ENCODE assay signal across 16 cellular contexts in genomic region chr6:117494694-117495318, GRCh38. TPM values are rescaled to one million over a fixed set of nuclear protein-coding genes. Genes with fewer than 3 reads are reported as not detected.
DNase-seq lines count a peak whose midpoint lies in the region; ATAC-seq, FAIRE-seq and TF ChIP-seq lines count a peak whose summit lies in the region.
"Had no signal": no experiment of that assay in that cellular context is flagged by ENCODE, and none has a peak within 500 bp of the region (broad histone marks: within the 10 kb centered on the region; RNA-seq: fewer than 3 reads in every experiment).

No MANE protein-coding gene starts in this region.

- peak; percentile 18 for FAIRE-seq in GM18507 (lab: Jason Lieb, UNC)
- FAIRE-seq in astrocyte (lab: Jason Lieb, UNC): peak; percentile 54

- H3K36me3 Mint-ChIP-seq in astrocyte (ENCODE audit: low read depth, unreplicated experiment) (no peaks in the 10 kb centered on the region), neural progenitor cell (no peaks in the 10 kb centered on the region)

- H3K4me3 ChIP-seq in astrocyte (ENCODE audit: insufficient read depth, low read depth, low read length): no peak overlapping the region
- H3K4me3 ChIP-seq in gastrocnemius medialis: no peak overlapping the region
- H3K4me3 ChIP-seq in neural progenitor cell: no peak overlapping the region
- H3K4me3 ChIP-seq: ascending aorta had no signal

- ATAC-seq in Right ventricle myocardium superior (ENCODE audit: poor library complexity) (peak; percentile 43), gastrocnemius medialis (peak; percentile 68 to 70), HG02763 (IDR thresholded peaks at IDR 0.05; ENCODE audit: unreplicated experiment) (no peak)

- H3K9ac ChIP-seq in astrocyte (ENCODE audit: low read length) (peak overlapping the region; percentile 23), neural progenitor cell (no peak overlapping the region)

- H3K79me2 ChIP-seq in astrocyte (ENCODE audit: insufficient read depth, low read length): peaks cover 93% of the 10 kb centered on the region
- H3K79me2 ChIP-seq in neural progenitor cell (ENCODE audit: low read depth): no peaks in the 10 kb centered on the region

- H3K27ac ChIP-seq in astrocyte (ENCODE audit: low read depth, low read length) (peak overlapping the region; percentile 94), gastrocnemius medialis (peak overlapping the region in 3 of 4 donors; percentile 52 to 60 (median 55)), neural progenitor cell (no peak overlapping the region)
- H3K27ac ChIP-seq: ascending aorta had no signal

- H2AFZ ChIP-seq in astrocyte (ENCODE audit: low read depth, low read length): no peak overlapping the region
- no peak overlapping the region for H2AFZ ChIP-seq in neural progenitor cell (replicated peaks)

- intact Hi-C loops in Right ventricle myocardium superior (cut with DNase I) (no loop called here), gastrocnemius medialis (cut with DNase I; ENCODE audit: low total_unique reads) (no loop called here)

- in situ Hi-C loops in gastrocnemius medialis (cut with MboI; ENCODE audit: low sequenced_read_pairs in 4 of 4): no loop called here

- no peak for TF ChIP-seq POLR2A in gastrocnemius medialis (IDR thresholded peaks at IDR 0.05)

- DNase-seq in GM18507 (ENCODE audit: extremely low spot score, insufficient read length, low read depth) (no peak), astrocyte (ENCODE audit: low read depth) (no peak), Right ventricle myocardium superior (no peak), gastrocnemius medialis (no peak), neural progenitor cell (ENCODE audit: low spot score) (no peak), middle frontal gyrus (ENCODE audit: extremely low spot score, low spot score) (no peak), NCI-H2107 (lab: John Stamatoyannopoulos, UW) (no peak)
- DNase-seq: activated CD4-positive, alpha-beta T cell treated with anti-CD3 and anti-CD28 coated beads for 4 hours; activated T-cell treated with anti-CD3 and anti-CD28 coated beads, Interleukin-2, amount 50 U/mL, for 48 hours; DMS79; H9; NCI-H1417; stimulated activated CD4-positive, alpha-beta T cell treated with anti-CD3 and anti-CD28 coated beads, Interleukin-15, amount 100 ng/mL, for 24 hours; stimulated activated CD8-positive, alpha-beta memory T cell treated with anti-CD3 and anti-CD28 coated beads, Interleukin-4, amount 100 ng/mL, for 48 hours had no signal

- no peaks in the 10 kb centered on the region for H3F3A ChIP-seq in neural progenitor cell (ENCODE audit: low read depth)

- peak overlapping the region; percentile 75 for H3K4me2 ChIP-seq in astrocyte (ENCODE audit: low read length)
- no peak overlapping the region for H3K4me2 ChIP-seq in neural progenitor cell

- H3K4me3 Mint-ChIP-seq in astrocyte (ENCODE audit: unreplicated experiment) (peak overlapping the region; percentile 13), neural progenitor cell (no peak overlapping the region)
- H3K4me3 Mint-ChIP-seq: H9 had no signal

- H3K4me1 ChIP-seq in astrocyte (ENCODE audit: insufficient read depth, low read length) (peaks cover 72% of the 10 kb centered on the region), gastrocnemius medialis (peaks cover 8 to 29% of the 10 kb centered on the region in 2 donors), neural progenitor cell (no peaks in the 10 kb centered on the region)

- H3K4me1 Mint-ChIP-seq in astrocyte (ENCODE audit: low read depth, unreplicated experiment) (peaks cover 63% of the 10 kb centered on the region), neural progenitor cell (no peaks in the 10 kb centered on the region)

- no peaks in the 10 kb centered on the region for H3K27me3 ChIP-seq in astrocyte (ENCODE audit: insufficient read depth, low read length)
- H3K27me3 ChIP-seq in gastrocnemius medialis: no peaks in the 10 kb centered on the region
- H3K27me3 ChIP-seq in neural progenitor cell: no peaks in the 10 kb centered on the region
- H3K27me3 ChIP-seq: ascending aorta had no signal

- H3K27me3 Mint-ChIP-seq in astrocyte (ENCODE audit: low read depth, unreplicated experiment): no peaks in the 10 kb centered on the region
- peaks cover 4% of the 10 kb centered on the region for H3K27me3 Mint-ChIP-seq in neural progenitor cell (ENCODE audit: insufficient read depth, low read depth)

- TF ChIP-seq CTCF in astrocyte (IDR thresholded peaks at IDR 0.05; ENCODE audit: insufficient read depth, low read depth, low read length): no peak
- TF ChIP-seq CTCF in gastrocnemius medialis (IDR thresholded peaks at IDR 0.05 in 4 of 5, conservative IDR thresholded peaks at IDR 0.05 in 1 of 5): no peak
- no peak for TF ChIP-seq CTCF in neural progenitor cell (IDR thresholded peaks at IDR 0.05)

- H4K20me1 ChIP-seq in astrocyte (ENCODE audit: insufficient read depth, low read length) (no peaks in the 10 kb centered on the region), neural progenitor cell (ENCODE audit: low read depth) (no peaks in the 10 kb centered on the region)

- H3K27ac Mint-ChIP-seq in astrocyte (ENCODE audit: unreplicated experiment) (peak overlapping the region; percentile 16), neural progenitor cell (no peak overlapping the region)
- H3K27ac Mint-ChIP-seq: H9 had no signal

- H3K36me3 ChIP-seq in astrocyte (ENCODE audit: insufficient read depth, low read length) (no peaks in the 10 kb centered on the region), gastrocnemius medialis (no peaks in the 10 kb centered on the region), neural progenitor cell (no peaks in the 10 kb centered on the region)
- H3K36me3 ChIP-seq: ascending aorta had no signal

- no peaks in the 10 kb centered on the region for H3K9me3 ChIP-seq in astrocyte (ENCODE audit: insufficient read depth, low read depth, low read length)
- H3K9me3 ChIP-seq in gastrocnemius medialis: no peaks in the 10 kb centered on the region
- no peaks in the 10 kb centered on the region for H3K9me3 ChIP-seq in neural progenitor cell (ENCODE audit: low read depth)
- H3K9me3 ChIP-seq: ascending aorta had no signal

- H3K9me3 Mint-ChIP-seq in astrocyte (ENCODE audit: unreplicated experiment) (no peaks in the 10 kb centered on the region), neural progenitor cell (no peaks in the 10 kb centered on the region)
- H3K9me3 Mint-ChIP-seq: H9 had no signal

RNA-seq across cellular contexts. Expression of gene DCBLD1, which starts 12.3 kb away (rescaled TPM):
- total RNA-seq in astrocyte (36.8 and 44.9 TPM in 2 replicates), Right ventricle myocardium superior (6.7 TPM), gastrocnemius medialis (1 to 10 TPM; 4.3 to 8.1 (median 5.2) TPM), neural progenitor cell (ENCODE audit: low replicate concordance) (6.4 and 7.5 TPM in 2 replicates)
